Comparison of ENCODE assay signal across 26 cellular contexts in genomic region chr15:36938764-36939163, GRCh38.
DNase-seq lines count a peak whose midpoint lies in the region; ATAC-seq and TF ChIP-seq lines count a peak whose summit lies in the region.
"Had no signal": no experiment of that assay in that cellular context is flagged by ENCODE, and none has a peak within 500 bp of the region (broad histone marks: within the 10 kb centered on the region; RNA-seq: fewer than 3 reads in every experiment).

No MANE protein-coding gene starts in this region.

- ATAC-seq in left cardiac atrium, result no peak
- ATAC-seq in left ventricle myocardium superior, result peak; percentile 38
- no peak for ATAC-seq in Right ventricle myocardium inferior
- ATAC-seq in right lobe of liver, result no peak
- ATAC-seq: GM12878 had no signal

- no peaks in the 10 kb centered on the region for H3K9me3 Mint-ChIP-seq in brain
- H3K9me3 Mint-ChIP-seq in nephron progenitor cell, result no peaks in the 10 kb centered on the region

- H3K27me3 ChIP-seq in cardiac muscle cell, result no peaks in the 10 kb centered on the region
- H3K27me3 ChIP-seq in right lobe of liver, result no peaks in the 10 kb centered on the region
- H3K27me3 ChIP-seq in uterus, result no peaks in the 10 kb centered on the region
- H3K27me3 ChIP-seq: BE2C, BLaER1 had no signal

- H3K36me3 Mint-ChIP-seq in brain (peaks cover 60% of the 10 kb centered on the region), nephron progenitor cell (ENCODE audit: low read depth) (peaks cover 96% of the 10 kb centered on the region)
- H3K36me3 Mint-ChIP-seq: CD14-positive monocyte; CD4-positive, alpha-beta memory T cell; CD4-positive, CD25-positive, alpha-beta regulatory T cell; CD8-positive, alpha-beta memory T cell had no signal

- no peak for DNase-seq in cardiac muscle cell (ENCODE audit: low read depth in 1 of 2, low spot score in 1 of 2)
- no peak for DNase-seq in left cardiac atrium
- DNase-seq in left ventricle myocardium superior, result no peak
- no peak for DNase-seq in Right ventricle myocardium inferior (ENCODE audit: missing footprints)
- no peak for DNase-seq in nephron progenitor cell
- no peak for DNase-seq in right lobe of liver
- no peak for DNase-seq in uterus
- DNase-seq: 8988T; ACHN; BE2C; C1 segment of cervical spinal cord; CD4-positive, alpha-beta memory T cell; CD4-positive, CD25-positive, alpha-beta regulatory T cell; CD8-positive, alpha-beta memory T cell; COR-L47; DMS 273 treated with DMSO at 0.1 percent for 48 hours; DMS153; DMS53; DMS79; DND-41; EL; GDM1 had no signal

- TF ChIP-seq CTCF in cardiac muscle cell (IDR thresholded peaks at IDR 0.05; ENCODE audit: low read depth, low read length) (no peak), brain (conservative IDR thresholded peaks at IDR 0.05) (no peak), nephron progenitor cell (IDR thresholded peaks at IDR 0.05) (no peak), right lobe of liver (IDR thresholded peaks at IDR 0.05) (no peak), uterus (IDR thresholded peaks at IDR 0.05) (no peak)

- no peak overlapping the region for H3K4me3 Mint-ChIP-seq in brain
- no peak overlapping the region for H3K4me3 Mint-ChIP-seq in nephron progenitor cell
- H3K4me3 Mint-ChIP-seq: CD14-positive monocyte; CD4-positive, alpha-beta memory T cell; CD4-positive, CD25-positive, alpha-beta regulatory T cell; CD8-positive, alpha-beta memory T cell had no signal

- H3K4me1 Mint-ChIP-seq in brain, result peaks cover 70% of the 10 kb centered on the region
- peaks cover 46% of the 10 kb centered on the region for H3K4me1 Mint-ChIP-seq in nephron progenitor cell
- H3K4me1 Mint-ChIP-seq: CD14-positive monocyte; CD4-positive, alpha-beta memory T cell; CD4-positive, CD25-positive, alpha-beta regulatory T cell; CD8-positive, alpha-beta memory T cell had no signal

- H3K4me3 ChIP-seq in cardiac muscle cell (no peak overlapping the region), right lobe of liver (no peak overlapping the region), uterus (no peak overlapping the region)
- H3K4me3 ChIP-seq: BLaER1, GM12878 had no signal

- intact Hi-C loops in left cardiac atrium (cut with DNase I), result no loop called here
- intact Hi-C loops in left ventricle myocardium superior (cut with micrococcal nuclease), result no loop called here
- intact Hi-C loops in Right ventricle myocardium inferior (cut with DNase I), result no loop called here
- intact Hi-C loops in right lobe of liver (cut with DNase I), result no loop called here
- intact Hi-C loops in uterus (cut with DNase I; ENCODE audit: low total_unique reads), result no loop called here

- TF ChIP-seq POLR2A in right lobe of liver (IDR thresholded peaks at IDR 0.05) (no peak), uterus (IDR thresholded peaks at IDR 0.05) (no peak)

- H3K27me3 Mint-ChIP-seq in brain (no peaks in the 10 kb centered on the region), nephron progenitor cell (ENCODE audit: low read depth, poor library complexity) (peaks cover 6% of the 10 kb centered on the region)
- H3K27me3 Mint-ChIP-seq: CD4-positive, alpha-beta memory T cell had no signal

- peaks cover 79% of the 10 kb centered on the region for H3K4me1 ChIP-seq in cardiac muscle cell (ENCODE audit: low read depth)
- H3K4me1 ChIP-seq in right lobe of liver, result peaks cover 0 to 9% (median 4%) of the 10 kb centered on the region in 4 donors
- H3K4me1 ChIP-seq in uterus, result peaks cover 0 to 3% of the 10 kb centered on the region in 2 donors
- H3K4me1 ChIP-seq: BLaER1 had no signal

- H3K27ac ChIP-seq in cardiac muscle cell, result peak overlapping the region; percentile 71
- H3K27ac ChIP-seq in right lobe of liver, result no peak overlapping the region
- no peak overlapping the region for H3K27ac ChIP-seq in uterus
- H3K27ac ChIP-seq: BLaER1 had no signal

- H3K36me3 ChIP-seq in cardiac muscle cell (peaks cover 11% of the 10 kb centered on the region), right lobe of liver (no peaks in the 10 kb centered on the region), uterus (no peaks in the 10 kb centered on the region)
- H3K36me3 ChIP-seq: BLaER1 had no signal

- H3K9me3 ChIP-seq in cardiac muscle cell (ENCODE audit: low read depth) (no peaks in the 10 kb centered on the region), right lobe of liver (no peaks in the 10 kb centered on the region), uterus (no peaks in the 10 kb centered on the region)
- H3K9me3 ChIP-seq: BE2C, BLaER1 had no signal

- peak overlapping the region in 3 of 5 experiments; percentile 22 to 79 (median 49) for H3K27ac Mint-ChIP-seq in brain
- peak overlapping the region; percentile 94 for H3K27ac Mint-ChIP-seq in nephron progenitor cell
- H3K27ac Mint-ChIP-seq: CD14-positive monocyte; CD4-positive, alpha-beta memory T cell; CD8-positive, alpha-beta memory T cell had no signal

- WGBS in right lobe of liver (ENCODE audit: insufficient coverage, low coverage, low lambda C conversion rate, missing lambda C conversion rate), result 90% methylated on average over 5 of the region's 7 CpGs
